1 cellular context compared by ENCODE assay signal in the genomic region with DNA sequence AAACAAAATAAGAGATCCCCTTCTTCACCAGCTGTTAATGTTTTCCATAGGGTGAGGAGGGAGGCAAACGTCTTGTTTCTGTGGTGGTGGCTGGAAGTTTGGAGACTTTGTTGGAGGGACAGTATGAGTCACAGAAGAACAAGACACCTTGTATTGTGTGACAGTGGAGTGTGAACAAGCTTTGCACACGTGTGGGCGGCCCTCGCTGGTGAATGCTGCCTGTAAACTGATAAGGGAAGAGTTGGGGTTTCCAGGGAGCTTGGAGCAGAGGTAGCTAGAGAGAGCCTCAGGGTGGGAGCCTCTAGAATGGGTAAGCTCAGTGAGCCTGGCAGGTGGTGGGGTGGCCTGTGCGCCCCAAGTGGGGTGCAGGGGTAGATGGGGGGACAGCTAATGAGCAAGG.
TF ChIP-seq lines count a peak whose summit lies in the region.

No MANE protein-coding gene starts in this region.

TF ChIP-seq in GM12878, 131 proteins besides CTCF, POLR2A, EP300 and RAD21 (continued from another document):
- TF ChIP-seq, protein P1, sequence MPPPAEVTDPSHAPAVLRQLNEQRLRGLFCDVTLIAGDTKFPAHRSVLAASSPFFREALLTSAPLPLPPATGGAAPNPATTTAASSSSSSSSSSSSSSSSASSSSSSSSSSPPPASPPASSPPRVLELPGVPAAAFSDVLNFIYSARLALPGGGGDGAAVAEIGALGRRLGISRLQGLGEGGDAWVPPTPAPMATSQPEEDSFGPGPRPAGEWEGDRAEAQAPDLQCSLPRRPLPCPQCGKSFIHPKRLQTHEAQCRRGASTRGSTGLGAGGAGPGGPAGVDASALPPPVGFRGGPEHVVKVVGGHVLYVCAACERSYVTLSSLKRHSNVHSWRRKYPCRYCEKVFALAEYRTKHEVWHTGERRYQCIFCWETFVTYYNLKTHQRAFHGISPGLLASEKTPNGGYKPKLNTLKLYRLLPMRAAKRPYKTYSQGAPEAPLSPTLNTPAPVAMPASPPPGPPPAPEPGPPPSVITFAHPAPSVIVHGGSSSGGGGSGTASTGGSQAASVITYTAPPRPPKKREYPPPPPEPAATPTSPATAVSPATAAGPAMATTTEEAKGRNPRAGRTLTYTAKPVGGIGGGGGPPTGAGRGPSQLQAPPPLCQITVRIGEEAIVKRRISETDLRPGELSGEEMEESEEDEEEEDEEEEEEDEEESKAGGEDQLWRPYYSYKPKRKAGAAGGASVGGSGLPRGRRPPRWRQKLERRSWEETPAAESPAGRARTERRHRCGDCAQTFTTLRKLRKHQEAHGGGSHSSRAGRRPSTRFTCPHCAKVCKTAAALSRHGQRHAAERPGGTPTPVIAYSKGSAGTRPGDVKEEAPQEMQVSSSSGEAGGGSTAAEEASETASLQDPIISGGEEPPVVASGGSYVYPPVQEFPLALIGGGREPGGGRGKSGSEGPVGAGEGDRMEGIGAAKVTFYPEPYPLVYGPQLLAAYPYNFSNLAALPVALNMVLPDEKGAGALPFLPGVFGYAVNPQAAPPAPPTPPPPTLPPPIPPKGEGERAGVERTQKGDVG (CRISPR knock-in tag; IDR thresholded peaks at IDR 0.05), result no peak
- no peak for TF ChIP-seq BRCA1 (IDR thresholded peaks at IDR 0.05; ENCODE audit: low read depth, low read length)
- TF ChIP-seq BHLHE40 (IDR thresholded peaks at IDR 0.05; ENCODE audit: borderline replicate concordance in 1 of 2, low read depth in 2 of 2, low read length in 1 of 2), result 0 out of 4 replicates have a peak, but pooled peaks of 1 of the 2 experiments have one; percentile 10
- peak; percentile 15; the same call in 1 of the 2 replicates for TF ChIP-seq HDGF (IDR thresholded peaks at IDR 0.05)
- TF ChIP-seq, protein P2, sequence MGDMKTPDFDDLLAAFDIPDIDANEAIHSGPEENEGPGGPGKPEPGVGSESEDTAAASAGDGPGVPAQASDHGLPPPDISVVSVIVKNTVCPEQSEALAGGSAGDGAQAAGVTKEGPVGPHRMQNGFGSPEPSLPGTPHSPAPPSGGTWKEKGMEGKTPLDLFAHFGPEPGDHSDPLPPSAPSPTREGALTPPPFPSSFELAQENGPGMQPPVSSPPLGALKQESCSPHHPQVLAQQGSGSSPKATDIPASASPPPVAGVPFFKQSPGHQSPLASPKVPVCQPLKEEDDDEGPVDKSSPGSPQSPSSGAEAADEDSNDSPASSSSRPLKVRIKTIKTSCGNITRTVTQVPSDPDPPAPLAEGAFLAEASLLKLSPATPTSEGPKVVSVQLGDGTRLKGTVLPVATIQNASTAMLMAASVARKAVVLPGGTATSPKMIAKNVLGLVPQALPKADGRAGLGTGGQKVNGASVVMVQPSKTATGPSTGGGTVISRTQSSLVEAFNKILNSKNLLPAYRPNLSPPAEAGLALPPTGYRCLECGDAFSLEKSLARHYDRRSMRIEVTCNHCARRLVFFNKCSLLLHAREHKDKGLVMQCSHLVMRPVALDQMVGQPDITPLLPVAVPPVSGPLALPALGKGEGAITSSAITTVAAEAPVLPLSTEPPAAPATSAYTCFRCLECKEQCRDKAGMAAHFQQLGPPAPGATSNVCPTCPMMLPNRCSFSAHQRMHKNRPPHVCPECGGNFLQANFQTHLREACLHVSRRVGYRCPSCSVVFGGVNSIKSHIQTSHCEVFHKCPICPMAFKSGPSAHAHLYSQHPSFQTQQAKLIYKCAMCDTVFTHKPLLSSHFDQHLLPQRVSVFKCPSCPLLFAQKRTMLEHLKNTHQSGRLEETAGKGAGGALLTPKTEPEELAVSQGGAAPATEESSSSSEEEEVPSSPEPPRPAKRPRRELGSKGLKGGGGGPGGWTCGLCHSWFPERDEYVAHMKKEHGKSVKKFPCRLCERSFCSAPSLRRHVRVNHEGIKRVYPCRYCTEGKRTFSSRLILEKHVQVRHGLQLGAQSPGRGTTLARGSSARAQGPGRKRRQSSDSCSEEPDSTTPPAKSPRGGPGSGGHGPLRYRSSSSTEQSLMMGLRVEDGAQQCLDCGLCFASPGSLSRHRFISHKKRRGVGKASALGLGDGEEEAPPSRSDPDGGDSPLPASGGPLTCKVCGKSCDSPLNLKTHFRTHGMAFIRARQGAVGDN (IDR thresholded peaks at IDR 0.05), result peak; percentile 62
- no peak for TF ChIP-seq FOXM1 (IDR thresholded peaks at IDR 0.05; ENCODE audit: low read depth, low read length)
- TF ChIP-seq BCL11A (IDR thresholded peaks at IDR 0.05; ENCODE audit: low read depth, low read length), result 0 out of 2 replicates have a peak, but pooled peaks have one; percentile 2
- no peak for TF ChIP-seq HDAC2 (IDR thresholded peaks at IDR 0.05)
- peak; percentile 73 to 78 for TF ChIP-seq IKZF2 (IDR thresholded peaks at IDR 0.05)
- TF ChIP-seq, protein P3, sequence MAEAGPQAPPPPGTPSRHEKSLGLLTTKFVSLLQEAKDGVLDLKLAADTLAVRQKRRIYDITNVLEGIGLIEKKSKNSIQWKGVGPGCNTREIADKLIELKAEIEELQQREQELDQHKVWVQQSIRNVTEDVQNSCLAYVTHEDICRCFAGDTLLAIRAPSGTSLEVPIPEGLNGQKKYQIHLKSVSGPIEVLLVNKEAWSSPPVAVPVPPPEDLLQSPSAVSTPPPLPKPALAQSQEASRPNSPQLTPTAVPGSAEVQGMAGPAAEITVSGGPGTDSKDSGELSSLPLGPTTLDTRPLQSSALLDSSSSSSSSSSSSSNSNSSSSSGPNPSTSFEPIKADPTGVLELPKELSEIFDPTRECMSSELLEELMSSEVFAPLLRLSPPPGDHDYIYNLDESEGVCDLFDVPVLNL (IDR thresholded peaks at IDR 0.05; ENCODE audit: low read depth, low read length), result no peak
- TF ChIP-seq, protein P4, sequence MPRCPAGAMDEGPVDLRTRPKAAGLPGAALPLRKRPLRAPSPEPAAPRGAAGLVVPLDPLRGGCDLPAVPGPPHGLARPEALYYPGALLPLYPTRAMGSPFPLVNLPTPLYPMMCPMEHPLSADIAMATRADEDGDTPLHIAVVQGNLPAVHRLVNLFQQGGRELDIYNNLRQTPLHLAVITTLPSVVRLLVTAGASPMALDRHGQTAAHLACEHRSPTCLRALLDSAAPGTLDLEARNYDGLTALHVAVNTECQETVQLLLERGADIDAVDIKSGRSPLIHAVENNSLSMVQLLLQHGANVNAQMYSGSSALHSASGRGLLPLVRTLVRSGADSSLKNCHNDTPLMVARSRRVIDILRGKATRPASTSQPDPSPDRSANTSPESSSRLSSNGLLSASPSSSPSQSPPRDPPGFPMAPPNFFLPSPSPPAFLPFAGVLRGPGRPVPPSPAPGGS (IDR thresholded peaks at IDR 0.05; ENCODE audit: borderline replicate concordance, insufficient read depth, low read depth, low read length, poor library complexity, severe bottlenecking), result peak; percentile 24
- TF ChIP-seq ZZZ3 (IDR thresholded peaks at IDR 0.05; ENCODE audit: control insufficient read depth, insufficient read length, low read depth), result no peak
- TF ChIP-seq, protein P5, sequence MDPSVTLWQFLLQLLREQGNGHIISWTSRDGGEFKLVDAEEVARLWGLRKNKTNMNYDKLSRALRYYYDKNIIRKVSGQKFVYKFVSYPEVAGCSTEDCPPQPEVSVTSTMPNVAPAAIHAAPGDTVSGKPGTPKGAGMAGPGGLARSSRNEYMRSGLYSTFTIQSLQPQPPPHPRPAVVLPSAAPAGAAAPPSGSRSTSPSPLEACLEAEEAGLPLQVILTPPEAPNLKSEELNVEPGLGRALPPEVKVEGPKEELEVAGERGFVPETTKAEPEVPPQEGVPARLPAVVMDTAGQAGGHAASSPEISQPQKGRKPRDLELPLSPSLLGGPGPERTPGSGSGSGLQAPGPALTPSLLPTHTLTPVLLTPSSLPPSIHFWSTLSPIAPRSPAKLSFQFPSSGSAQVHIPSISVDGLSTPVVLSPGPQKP (IDR thresholded peaks at IDR 0.05; ENCODE audit: low read depth, low read length), result no peak
- TF ChIP-seq DPF2 (IDR thresholded peaks at IDR 0.05), result 0 out of 2 replicates have a peak, but pooled peaks have one; percentile 45
- no peak for TF ChIP-seq TBL1XR1 (IDR thresholded peaks at IDR 0.05; ENCODE audit: low read depth, low read length)
- TF ChIP-seq, protein P6, sequence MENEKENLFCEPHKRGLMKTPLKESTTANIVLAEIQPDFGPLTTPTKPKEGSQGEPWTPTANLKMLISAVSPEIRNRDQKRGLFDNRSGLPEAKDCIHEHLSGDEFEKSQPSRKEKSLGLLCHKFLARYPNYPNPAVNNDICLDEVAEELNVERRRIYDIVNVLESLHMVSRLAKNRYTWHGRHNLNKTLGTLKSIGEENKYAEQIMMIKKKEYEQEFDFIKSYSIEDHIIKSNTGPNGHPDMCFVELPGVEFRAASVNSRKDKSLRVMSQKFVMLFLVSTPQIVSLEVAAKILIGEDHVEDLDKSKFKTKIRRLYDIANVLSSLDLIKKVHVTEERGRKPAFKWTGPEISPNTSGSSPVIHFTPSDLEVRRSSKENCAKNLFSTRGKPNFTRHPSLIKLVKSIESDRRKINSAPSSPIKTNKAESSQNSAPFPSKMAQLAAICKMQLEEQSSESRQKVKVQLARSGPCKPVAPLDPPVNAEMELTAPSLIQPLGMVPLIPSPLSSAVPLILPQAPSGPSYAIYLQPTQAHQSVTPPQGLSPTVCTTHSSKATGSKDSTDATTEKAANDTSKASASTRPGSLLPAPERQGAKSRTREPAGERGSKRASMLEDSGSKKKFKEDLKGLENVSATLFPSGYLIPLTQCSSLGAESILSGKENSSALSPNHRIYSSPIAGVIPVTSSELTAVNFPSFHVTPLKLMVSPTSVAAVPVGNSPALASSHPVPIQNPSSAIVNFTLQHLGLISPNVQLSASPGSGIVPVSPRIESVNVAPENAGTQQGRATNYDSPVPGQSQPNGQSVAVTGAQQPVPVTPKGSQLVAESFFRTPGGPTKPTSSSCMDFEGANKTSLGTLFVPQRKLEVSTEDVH (IDR thresholded peaks at IDR 0.05; ENCODE audit: low read depth, partially characterized antibody), result no peak
- no peak for TF ChIP-seq PAX8 (IDR thresholded peaks at IDR 0.05)
TF ChIP-seq in GM12878: peak in this region for 9.
